8 cellular contexts compared by ENCODE assay signal in genomic region chr12:45543887-45544286, GRCh38.
DNase-seq lines count a peak whose midpoint lies in the region; ATAC-seq, FAIRE-seq and TF ChIP-seq lines count a peak whose summit lies in the region.

No MANE protein-coding gene starts in this region.

- H3K27me3 ChIP-seq in H9 (ENCODE audit: insufficient read depth, low read length): no peaks in the 10 kb centered on the region
- H3K27me3 ChIP-seq in SJCRH30: no peaks in the 10 kb centered on the region
- H3K27me3 ChIP-seq in GM12878 (replicated peaks in 1 of 2; ENCODE audit: control insufficient read depth in 2 of 2, insufficient read depth in 2 of 2, low read length in 1 of 2): no peaks in the 10 kb centered on the region

- intact Hi-C loops in GM12878 (cut with micrococcal nuclease; ENCODE audit: unreplicated experiment): loop anchor here (1.0 to 10.0 kb wide), 5 partner anchors 123 to 448 kb away; partner anchors contain the start of gene SCAF11

- TF ChIP-seq CTCF in H9 (conservative IDR thresholded peaks at IDR 0.05) (peak; percentile 89), GM12878 (IDR thresholded peaks at IDR 0.05 in 2 of 3, conservative IDR thresholded peaks at IDR 0.05 in 1 of 3; ENCODE audit: control insufficient read depth in 2 of 3, extremely low read depth in 1 of 3, insufficient read depth in 1 of 3, low read depth in 3 of 3, low read length in 3 of 3) (peak; percentile 73 to 84 (median 83))

- no peak overlapping the region for H3K56ac ChIP-seq in H9 (ENCODE audit: insufficient read length, low read depth, low read length)

- CTCF ChIA-PET in GM12878 (lab: Yijun Ruan, JAX): interaction anchor here (0.6 to 6.9 kb wide), 91 partner anchors 8 to 581 kb away, joined by 3 to 109 read pairs (median 4); partner anchors contain the start of genes ANO6 and SCAF11

- H3K4ac ChIP-seq in H9 (ENCODE audit: low read depth, low read length): no peak overlapping the region

- TF ChIP-seq POLR2A in GM12878 (IDR thresholded peaks at IDR 0.05; ENCODE audit: low read depth, low read length): no peak

- H2AK5ac ChIP-seq in H9 (ENCODE audit: insufficient read length, low read length): no peak overlapping the region

- DNase-seq in activated T-cell treated with anti-CD3 and anti-CD28 coated beads for 24 hours (ENCODE audit: low read depth): peak; percentile 40
- no peak for DNase-seq in activated T-cell treated with anti-CD3 and anti-CD28 coated beads, Interleukin-2, amount 50 U/mL, for 1 hour
- DNase-seq in H9: peak; percentile 64
- peak; percentile 72 for DNase-seq in LoVo (ENCODE audit: low spot score)
- DNase-seq in SJCRH30: peak; percentile 66 to 89
- DNase-seq in GM12878 (ENCODE audit: low read depth, low spot score): peak; percentile 56
- DNase-seq in iPS DF 19.7 (ENCODE audit: low read depth, low spot score): peak; percentile 30
- DNase-seq in stimulated activated CD4-positive, alpha-beta T cell treated with anti-CD3 and anti-CD28 coated beads, Interleukin-12 subunit alpha, Interleukin-12 subunit beta, amount 100 ng/mL, for 48 hours (ENCODE audit: low read depth in 2 of 3, low spot score in 1 of 3): peak; percentile 8 to 49 (median 17)

- H2BK20ac ChIP-seq in H9 (ENCODE audit: low read depth, low read length, poor library complexity, severe bottlenecking): no peak overlapping the region

- H3K36me3 Mint-ChIP-seq in H9 (ENCODE audit: insufficient read depth in 1 of 3, low read depth in 3 of 3): no peaks in the 10 kb centered on the region

- H3K18ac ChIP-seq in H9 (ENCODE audit: insufficient read length, low read depth, low read length): no peak overlapping the region

- RAD21 ChIA-PET in GM12878 (lab: Charles Lee; ENCODE audit: unreplicated experiment): interaction anchor here (0.6 to 3.9 kb wide), 45 partner anchors 10 to 1477 kb away, joined by 3 to 79 read pairs (median 3); partner anchors contain the start of genes ARID2 and SCAF11

- H4K91ac ChIP-seq in H9 (ENCODE audit: insufficient read length, low read depth, low read length): no peak overlapping the region

- no peak overlapping the region for H2AFZ ChIP-seq in H9 (ENCODE audit: low read length)
- peak overlapping the region; percentile 40 for H2AFZ ChIP-seq in GM12878 (ENCODE audit: control insufficient read depth, low read depth, low read length)

- H3K9ac ChIP-seq in H9 (ENCODE audit: extremely low read depth, insufficient read length, low read length) (no peak overlapping the region), GM12878 (ENCODE audit: control insufficient read depth, insufficient read depth, low read length) (no peak overlapping the region)

- H3K9me3 ChIP-seq in H9 (ENCODE audit: control insufficient read depth, low read depth, low read length) (no peaks in the 10 kb centered on the region), SJCRH30 (replicated peaks) (no peaks in the 10 kb centered on the region), GM12878 (replicated peaks; ENCODE audit: control insufficient read depth, insufficient read depth, low read length) (no peaks in the 10 kb centered on the region)

- POLR2A ChIA-PET in GM12878 (lab: Charles Lee): interaction anchor here (0.6 to 1.0 kb wide), 3 partner anchors 86 to 338 kb away, joined by 3 to 5 read pairs (median 3); no protein-coding TSS in a partner anchor

- in situ Hi-C loops in GM12878 (cut with MboI): no loop called here

- H2BK15ac ChIP-seq in H9 (ENCODE audit: low read depth, low read length): no peak overlapping the region

- H3K14ac ChIP-seq in H9 (ENCODE audit: insufficient read depth, low read length): no peak overlapping the region

- no peak overlapping the region for H2BK12ac ChIP-seq in H9 (ENCODE audit: insufficient read length, low read depth, low read length)

- SMC1A ChIA-PET in GM12878 (lab: Charles Lee; ENCODE audit: uncharacterized antibody, unreplicated experiment): interaction anchor here (0.5 to 3.9 kb wide), 52 partner anchors 8 to 526 kb away, joined by 3 to 67 read pairs (median 4); partner anchors contain the start of gene ANO6

- BruUV-seq in GM12878 (replicated peaks; lab: Mats Ljungman, UMichigan): no TSS peak

- H3K4me1 ChIP-seq in H9 (ENCODE audit: insufficient read depth, low read length): no peaks in the 10 kb centered on the region
- H3K4me1 ChIP-seq in SJCRH30: peaks cover 13% of the 10 kb centered on the region
- H3K4me1 ChIP-seq in GM12878 (ENCODE audit: control insufficient read depth, insufficient read depth, low read length): no peaks in the 10 kb centered on the region

- H3K27me3 Mint-ChIP-seq in H9 (ENCODE audit: low read depth): peaks cover 6% of the 10 kb centered on the region; the same call in 1 of the 2 replicates

- H3K27ac ChIP-seq in H9 (ENCODE audit: insufficient read length, low read depth, low read length) (no peak overlapping the region), SJCRH30 (no peak overlapping the region), GM12878 (ENCODE audit: control insufficient read depth, insufficient read depth) (no peak overlapping the region)

- H3K4me1 Mint-ChIP-seq in H9: no peaks in the 10 kb centered on the region

- H3K9me3 Mint-ChIP-seq in H9: no peaks in the 10 kb centered on the region

- no peak overlapping the region for H3T11ph ChIP-seq in H9 (ENCODE audit: low read length)

- no peaks in the 10 kb centered on the region for H4K20me1 ChIP-seq in H9 (ENCODE audit: control insufficient read depth, insufficient read depth, insufficient read length)
- no peaks in the 10 kb centered on the region for H4K20me1 ChIP-seq in GM12878 (ENCODE audit: control insufficient read depth, insufficient read depth)

- H3K79me2 ChIP-seq in H9 (ENCODE audit: insufficient read depth, low read length) (no peaks in the 10 kb centered on the region), GM12878 (ENCODE audit: control insufficient read depth, insufficient read depth, low read length) (no peaks in the 10 kb centered on the region)

- no peak overlapping the region for H3K27ac Mint-ChIP-seq in H9

- H3K79me1 ChIP-seq in H9 (ENCODE audit: insufficient read depth, low read depth, low read length, poor library complexity, severe bottlenecking): no peaks in the 10 kb centered on the region

- peak; percentile 96 for TF ChIP-seq RAD21 in GM12878 (IDR thresholded peaks at IDR 0.05; ENCODE audit: insufficient read depth, low read depth, low read length)

- H3K4me2 ChIP-seq in H9 (ENCODE audit: insufficient read depth, insufficient read length, low read length): no peak overlapping the region
- H3K4me2 ChIP-seq in GM12878 (ENCODE audit: control insufficient read depth, insufficient read depth): no peak overlapping the region

- no peaks in the 10 kb centered on the region for H3K23me2 ChIP-seq in H9 (ENCODE audit: insufficient read length, low read depth, low read length, poor library complexity, severe bottlenecking)

- H3K23ac ChIP-seq in H9 (ENCODE audit: insufficient read length, low read depth, low read length): no peak overlapping the region

- peak; percentile 94 for FAIRE-seq in GM12878 (lab: Jason Lieb, UNC)

- no peak overlapping the region for H2BK120ac ChIP-seq in H9 (ENCODE audit: low read depth, low read length, poor library complexity, severe bottlenecking)

- no peak overlapping the region for H3K4me3 Mint-ChIP-seq in H9

- H3K4me3 ChIP-seq in SJCRH30: no peak overlapping the region
- H3K4me3 ChIP-seq in GM12878: no peak overlapping the region

- H4K5ac ChIP-seq in H9 (ENCODE audit: insufficient read length, low read depth, low read length): no peak overlapping the region

- H2BK5ac ChIP-seq in H9 (ENCODE audit: insufficient read length, low read length): no peak overlapping the region

- TF ChIP-seq EP300 in GM12878 (IDR thresholded peaks at IDR 0.05; ENCODE audit: borderline replicate concordance in 1 of 2, control insufficient read depth in 1 of 2, low read depth in 2 of 2, low read length in 2 of 2): no peak

- ATAC-seq in GM12878: peak; percentile 99

- H3K36me3 ChIP-seq in SJCRH30 (no peaks in the 10 kb centered on the region), GM12878 (ENCODE audit: control insufficient read depth in 2 of 2, insufficient read depth in 2 of 2, low read length in 1 of 2) (no peaks in the 10 kb centered on the region)

- no peak overlapping the region for H4K8ac ChIP-seq in H9 (replicated peaks; ENCODE audit: insufficient read length, low read depth, low read length)

- no CpG with 5 or more reads among the region's 2 CpGs for WGBS in H9 (ENCODE audit: extremely low coverage, insufficient read length, low lambda C conversion rate)
- 0% methylated on average over 2 of the region's 2 CpGs for WGBS in GM12878 (ENCODE audit: insufficient coverage, insufficient replicate concordance, low lambda C conversion rate, missing lambda C conversion rate)

TF ChIP-seq in GM12878, 131 proteins besides CTCF, POLR2A, EP300 and RAD21 (continues in another document):
- no peak for TF ChIP-seq STAT1 (conservative IDR thresholded peaks at IDR 0.05)
- no peak for TF ChIP-seq CHD4 (IDR thresholded peaks at IDR 0.05)
- TF ChIP-seq SRF (IDR thresholded peaks at IDR 0.05; ENCODE audit: low read depth in 2 of 2, low read length in 2 of 2): no peak
- TF ChIP-seq CHD1 (IDR thresholded peaks at IDR 0.05; ENCODE audit: low read depth, low read length): no peak
- TF ChIP-seq ZNF24 (IDR thresholded peaks at IDR 0.05): 0 out of 2 replicates have a peak, but pooled peaks have one; percentile 10
- peak; percentile 68; the same call in 1 of the 2 replicates for TF ChIP-seq CBX5 (IDR thresholded peaks at IDR 0.05; ENCODE audit: low read depth)
- TF ChIP-seq CREB1 (IDR thresholded peaks at IDR 0.05; ENCODE audit: low read depth): no peak
- TF ChIP-seq MEF2B (IDR thresholded peaks at IDR 0.05; ENCODE audit: partially characterized antibody, poor library complexity, severe bottlenecking): no peak
- no peak for TF ChIP-seq ZNF384 (IDR thresholded peaks at IDR 0.05; ENCODE audit: borderline replicate concordance, low read depth, low read length)
- TF ChIP-seq ZZZ3 (IDR thresholded peaks at IDR 0.05; ENCODE audit: control insufficient read depth, insufficient read length, low read depth): no peak
- TF ChIP-seq GABPA (IDR thresholded peaks at IDR 0.05; ENCODE audit: low read depth): no peak
- no peak for TF ChIP-seq MTA2 (IDR thresholded peaks at IDR 0.05; ENCODE audit: low read depth)
- no peak for TF ChIP-seq SIX5 (IDR thresholded peaks at IDR 0.05; ENCODE audit: low read depth, low read length, severe bottlenecking)
- 0 out of 2 replicates have a peak, but pooled peaks have one; percentile 38 for TF ChIP-seq FOXM1 (IDR thresholded peaks at IDR 0.05; ENCODE audit: low read depth, low read length)
- TF ChIP-seq NFIC (IDR thresholded peaks at IDR 0.05; ENCODE audit: low read depth, low read length): no peak
- no peak for TF ChIP-seq SIN3A (IDR thresholded peaks at IDR 0.05; ENCODE audit: low read depth, low read length)
- TF ChIP-seq SREBF2 (IDR thresholded peaks at IDR 0.05; ENCODE audit: low read length): no peak
- peak; percentile 59 for TF ChIP-seq RUNX3 (IDR thresholded peaks at IDR 0.05; ENCODE audit: low read length)
- no peak for TF ChIP-seq TCF12 (IDR thresholded peaks at IDR 0.05; ENCODE audit: low read depth, low read length)
- no peak for TF ChIP-seq SMAD5 (IDR thresholded peaks at IDR 0.05; ENCODE audit: low read depth)
- no peak for TF ChIP-seq BACH1 (IDR thresholded peaks at IDR 0.05; ENCODE audit: borderline replicate concordance)
